In genomic region chr5:139403418-139403786, GRCh38 we compare ENCODE assay signal across 8 cellular contexts. TPM values are rescaled to one million over a fixed set of nuclear protein-coding genes. Genes with fewer than 3 reads are reported as not detected.
DNase-seq lines count a peak whose midpoint lies in the region; ATAC-seq and TF ChIP-seq lines count a peak whose summit lies in the region.

No MANE protein-coding gene starts in this region.

- H3K4me3 Mint-ChIP-seq in naive thymus-derived CD4-positive, alpha-beta T cell = peak overlapping the region; percentile 88 to 98 (median 94)

- CTCF ChIA-PET in naive thymus-derived CD4-positive, alpha-beta T cell (lab: Charles Lee) = interaction anchor here (0.9 to 2.2 kb wide), 6 partner anchors 12 to 114 kb away, joined by 3 to 7 read pairs (median 3); partner anchors contain the start of gene PAIP2

- intact Hi-C loops in naive thymus-derived CD4-positive, alpha-beta T cell (cut with micrococcal nuclease) = loop anchor here (1.0 to 5.0 kb wide), 5 partner anchors 205 to 1066 kb away; partner anchors contain the start of genes FAM53C (in 2 of the 2), HSPA9 (in 2 of the 2), SIL1 (in 2 of the 2) and ANKHD1 (in 1 of the 2)

- H3K27ac ChIP-seq in coronary artery = peak overlapping the region; percentile 58 to 98
- H3K27ac ChIP-seq in naive thymus-derived CD4-positive, alpha-beta T cell (ENCODE audit: low read depth, low read length) = peak overlapping the region; percentile 88

- H3K4me3 ChIP-seq in BE2C (ENCODE audit: low read depth, low read length) (peak overlapping the region; percentile 78), coronary artery (peak overlapping the region; percentile 77)
- peak overlapping the region; percentile 68 for H3K4me3 ChIP-seq in Jurkat, Clone E6-1 (ENCODE audit: low read length)
- peak overlapping the region; percentile 56 for H3K4me3 ChIP-seq in naive thymus-derived CD4-positive, alpha-beta T cell (ENCODE audit: low read length)

- H3K27me3 Mint-ChIP-seq in naive thymus-derived CD4-positive, alpha-beta T cell = no peaks in the 10 kb centered on the region

- peaks cover 4 to 9% (median 6%) of the 10 kb centered on the region in 5 donors for H3K36me3 Mint-ChIP-seq in naive thymus-derived CD4-positive, alpha-beta T cell

- H3K9me3 Mint-ChIP-seq in naive thymus-derived CD4-positive, alpha-beta T cell = no peaks in the 10 kb centered on the region

- POLR2A ChIA-PET in naive thymus-derived CD4-positive, alpha-beta T cell (lab: Charles Lee) = interaction anchor here (0.6 to 3.2 kb wide), 19 partner anchors 8 to 860 kb away, joined by 3 to 24 read pairs (median 4); partner anchors contain the start of genes DNAJC18, ETF1, MATR3 and MZB1

- H3K27ac Mint-ChIP-seq in naive thymus-derived CD4-positive, alpha-beta T cell = peak overlapping the region; percentile 96 to 100 (median 99)

- H3K4me1 ChIP-seq in BE2C = peaks cover 4% of the 10 kb centered on the region
- H3K4me1 ChIP-seq in naive thymus-derived CD4-positive, alpha-beta T cell (ENCODE audit: control insufficient read depth in 2 of 2, insufficient read depth in 2 of 2, low read length in 2 of 2) = peaks cover 16 to 18% of the 10 kb centered on the region in 2 donors

- H3K36me3 ChIP-seq in BE2C = no peaks in the 10 kb centered on the region
- no peaks in the 10 kb centered on the region for H3K36me3 ChIP-seq in naive thymus-derived CD4-positive, alpha-beta T cell (ENCODE audit: control insufficient read depth in 2 of 3, insufficient read depth in 3 of 3, low read length in 3 of 3)

- no peaks in the 10 kb centered on the region for H3K9me3 ChIP-seq in BE2C
- no peaks in the 10 kb centered on the region for H3K9me3 ChIP-seq in naive thymus-derived CD4-positive, alpha-beta T cell (ENCODE audit: control insufficient read depth in 2 of 3, low read length in 3 of 3)

- TF ChIP-seq CTCF in BE2C (IDR thresholded peaks at IDR 0.05; ENCODE audit: low read depth, low read length) (no peak), coronary artery (IDR thresholded peaks at IDR 0.05) (no peak)

- peaks cover 26 to 42% (median 36%) of the 10 kb centered on the region in 7 donors for H3K4me1 Mint-ChIP-seq in naive thymus-derived CD4-positive, alpha-beta T cell

- DNase-seq in BE2C (no peak), coronary artery (ENCODE audit: low spot score) (no peak), NCI-H774 (lab: John Stamatoyannopoulos, UW) (no peak), DMS 273 (lab: John Stamatoyannopoulos, UW; ENCODE audit: unreplicated experiment) (no peak), DMS79 treated with DMSO at 0.1 percent for 48 hours (lab: John Stamatoyannopoulos, UW) (no peak)
- DNase-seq in Jurkat, Clone E6-1 (ENCODE audit: low read depth, low spot score) = no peak
- no peak for DNase-seq in naive thymus-derived CD4-positive, alpha-beta T cell

- H3K27me3 ChIP-seq in BE2C = no peaks in the 10 kb centered on the region
- no peaks in the 10 kb centered on the region for H3K27me3 ChIP-seq in naive thymus-derived CD4-positive, alpha-beta T cell (ENCODE audit: control insufficient read depth in 2 of 2, insufficient read depth in 2 of 2, low read length in 2 of 2)

- no peak for ATAC-seq in naive thymus-derived CD4-positive, alpha-beta T cell
- ATAC-seq in HG02678 (IDR thresholded peaks at IDR 0.05; ENCODE audit: unreplicated experiment) = no peak

RNA-seq across cellular contexts. Expression of gene SPATA24, which starts 0.5 kb away (rescaled TPM):
- polyA plus RNA-seq in BE2C (2012; ENCODE audit: insufficient read depth, insufficient read length, low read depth) = 4.8 TPM
- 11.2 TPM for polyA plus RNA-seq in Jurkat, Clone E6-1 (2012; ENCODE audit: insufficient read depth, insufficient read length)
- 1 to 10 TPM; 4.4 to 7.6 (median 5.8) TPM for total RNA-seq in naive thymus-derived CD4-positive, alpha-beta T cell
- 1 to 10 TPM; 4.6 to 6.6 TPM for polyA plus RNA-seq in naive thymus-derived CD4-positive, alpha-beta T cell

RNA-seq across cellular contexts. Expression of gene PROB1, which starts 8.5 kb away (rescaled TPM):
- polyA plus RNA-seq in BE2C (2012; ENCODE audit: insufficient read depth, insufficient read length, low read depth) = 1.9 TPM
- 4.0 TPM for polyA plus RNA-seq in Jurkat, Clone E6-1 (2012; ENCODE audit: insufficient read depth, insufficient read length)
- 1 to 10 TPM in 2 of 5 experiments, under 1 TPM in 3; 0.58 to 4.9 (median 0.97) TPM for total RNA-seq in naive thymus-derived CD4-positive, alpha-beta T cell
- under 1 TPM in 1 of 2 donors, not detected in 1; 0.26 TPM for polyA plus RNA-seq in naive thymus-derived CD4-positive, alpha-beta T cell

RNA-seq across cellular contexts. Expression of gene MZB1, which starts 13.7 kb away (rescaled TPM):
- 0.42 TPM for polyA plus RNA-seq in BE2C (2012; ENCODE audit: insufficient read depth, insufficient read length, low read depth)
- polyA plus RNA-seq in Jurkat, Clone E6-1 (2012; ENCODE audit: insufficient read depth, insufficient read length) = 301 TPM
- total RNA-seq in naive thymus-derived CD4-positive, alpha-beta T cell = 10 to 100 TPM in 3 of 5 experiments, under 1 TPM in 2; 0.60 to 70.6 (median 12.8) TPM
- under 1 TPM; 0.25 to 0.80 TPM for polyA plus RNA-seq in naive thymus-derived CD4-positive, alpha-beta T cell

RNA-seq across cellular contexts. Expression of gene SLC23A1, which starts 20.3 kb away (rescaled TPM):
- not detected for polyA plus RNA-seq in BE2C (2012; ENCODE audit: insufficient read depth, insufficient read length, low read depth)
- 7.0 TPM for polyA plus RNA-seq in Jurkat, Clone E6-1 (2012; ENCODE audit: insufficient read depth, insufficient read length)
- 1 to 10 TPM in 1 of 5 experiments, not detected in 4; 4.7 TPM for total RNA-seq in naive thymus-derived CD4-positive, alpha-beta T cell
- polyA plus RNA-seq in naive thymus-derived CD4-positive, alpha-beta T cell = not detected

RNA-seq across cellular contexts. Expression of gene DNAJC18, which starts 35.9 kb away (rescaled TPM):
- 8.8 TPM for polyA plus RNA-seq in BE2C (2012; ENCODE audit: insufficient read depth, insufficient read length, low read depth)
- polyA plus RNA-seq in Jurkat, Clone E6-1 (2012; ENCODE audit: insufficient read depth, insufficient read length) = 18.7 TPM
- 1 to 10 TPM; 2.2 to 9.7 (median 4.9) TPM for total RNA-seq in naive thymus-derived CD4-positive, alpha-beta T cell
- 1 to 10 TPM; 3.8 to 6.8 TPM for polyA plus RNA-seq in naive thymus-derived CD4-positive, alpha-beta T cell
